25 cellular contexts compared by ENCODE assay signal in the genomic region with DNA sequence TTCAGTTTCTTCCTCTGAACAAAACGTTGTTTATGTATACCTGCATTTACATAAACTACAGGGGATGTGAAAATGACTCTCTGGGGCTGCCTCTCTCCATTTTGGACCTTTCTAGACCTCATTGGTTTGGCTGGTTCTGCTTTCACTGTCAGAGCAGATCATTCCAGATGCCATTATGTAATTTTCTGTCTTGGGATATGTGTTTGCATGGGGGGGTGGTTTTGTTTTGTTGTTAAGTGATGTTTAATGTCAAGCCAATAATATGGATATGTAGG.
DNase-seq lines count a peak whose midpoint lies in the region; ATAC-seq and TF ChIP-seq lines count a peak whose summit lies in the region.
"Had no signal": no experiment of that assay in that cellular context is flagged by ENCODE, and none has a peak within 500 bp of the region (broad histone marks: within the 10 kb centered on the region; RNA-seq: fewer than 3 reads in every experiment).

No MANE protein-coding gene starts in this region.

- H3K36me3 ChIP-seq in left ventricle myocardium inferior, result no peaks in the 10 kb centered on the region
- H3K36me3 ChIP-seq in uterus, result no peaks in the 10 kb centered on the region
- H3K36me3 ChIP-seq: esophagus muscularis mucosa, gastroesophageal sphincter, lower lobe of right lung, neural progenitor cell, vagina had no signal

- TF ChIP-seq POLR2A in uterus (IDR thresholded peaks at IDR 0.05), result no peak

- H3K4me1 Mint-ChIP-seq in T-helper 17 cell, result peaks cover 41% of the 10 kb centered on the region
- H3K4me1 Mint-ChIP-seq in activated CD4-positive, alpha-beta T cell treated with anti-CD3 and anti-CD28 coated beads, Interleukin-2, amount 10 ng/mL, durations not matched to agents 24 days and 14 days, result peaks cover 46% of the 10 kb centered on the region

- ATAC-seq in HG02870 (IDR thresholded peaks at IDR 0.05; ENCODE audit: unreplicated experiment) (peak; percentile 51), T-helper 17 cell (no peak), HG03175 (IDR thresholded peaks at IDR 0.05; ENCODE audit: unreplicated experiment) (no peak)
- ATAC-seq: gastroesophageal sphincter, lower lobe of right lung had no signal

- H3K27ac Mint-ChIP-seq in T-helper 17 cell, result peak overlapping the region; percentile 82
- no peak overlapping the region for H3K27ac Mint-ChIP-seq in activated CD4-positive, alpha-beta T cell treated with anti-CD3 and anti-CD28 coated beads, Interleukin-2, amount 10 ng/mL, durations not matched to agents 24 days and 14 days
- H3K27ac Mint-ChIP-seq: neural progenitor cell, progenitor cell of endocrine pancreas had no signal

- no peaks in the 10 kb centered on the region for H3K9me3 Mint-ChIP-seq in activated CD4-positive, alpha-beta T cell treated with anti-CD3 and anti-CD28 coated beads, Interleukin-2, amount 10 ng/mL, durations not matched to agents 24 days and 14 days
- H3K9me3 Mint-ChIP-seq: neural progenitor cell had no signal

- H3K27me3 Mint-ChIP-seq in T-helper 17 cell, result no peaks in the 10 kb centered on the region
- H3K27me3 Mint-ChIP-seq in activated CD4-positive, alpha-beta T cell treated with anti-CD3 and anti-CD28 coated beads, Interleukin-2, amount 10 ng/mL, durations not matched to agents 24 days and 14 days, result peaks cover 2% of the 10 kb centered on the region
- H3K27me3 Mint-ChIP-seq: progenitor cell of endocrine pancreas had no signal

- no peaks in the 10 kb centered on the region for H3K27me3 ChIP-seq in left ventricle myocardium inferior (ENCODE audit: low read depth)
- H3K27me3 ChIP-seq in uterus, result no peaks in the 10 kb centered on the region
- H3K27me3 ChIP-seq: body of pancreas, esophagus muscularis mucosa, gastroesophageal sphincter, neural progenitor cell, testis, vagina had no signal

- H3K4me3 ChIP-seq in left ventricle myocardium inferior (no peak overlapping the region), uterus (no peak overlapping the region)
- H3K4me3 ChIP-seq: body of pancreas, esophagus muscularis mucosa, gastroesophageal sphincter, GM23248, lower lobe of right lung, neural progenitor cell, testis, vagina had no signal

- H3K9me3 ChIP-seq in left ventricle myocardium inferior (replicated peaks) (no peaks in the 10 kb centered on the region), T-helper 17 cell (ENCODE audit: control insufficient read depth, low read length, poor library complexity, severe bottlenecking) (no peaks in the 10 kb centered on the region), uterus (no peaks in the 10 kb centered on the region)
- H3K9me3 ChIP-seq: body of pancreas, esophagus muscularis mucosa, gastroesophageal sphincter, lower lobe of right lung, testis, vagina had no signal

- H3K4me1 ChIP-seq in left ventricle myocardium inferior, result peaks cover 18% of the 10 kb centered on the region
- peaks cover 0 to 15% of the 10 kb centered on the region in 2 donors for H3K4me1 ChIP-seq in uterus
- H3K4me1 ChIP-seq: lower lobe of right lung, testis had no signal

- DNase-seq in left ventricle myocardium inferior (no peak), cardiac septum (ENCODE audit: low spot score) (no peak), T-helper 17 cell (no peak), uterus (no peak), COLO829 (ENCODE audit: low spot score) (no peak)
- DNase-seq in activated CD4-positive, alpha-beta T cell treated with anti-CD3 and anti-CD28 coated beads, Interleukin-2, amount 10 ng/mL, durations not matched to agents 24 days and 14 days, result no peak
- DNase-seq: Calu3; effector memory CD4-positive, alpha-beta T cell; EL; GM23248; islet precursor cell; lower lobe of right lung; NCI-H1105 treated with DMSO at 0.1 percent for 48 hours; NCI-H2081; NCI-H446; SHP77; testis had no signal

- H3K4me3 Mint-ChIP-seq in T-helper 17 cell, result peak overlapping the region; percentile 52
- no peak overlapping the region for H3K4me3 Mint-ChIP-seq in activated CD4-positive, alpha-beta T cell treated with anti-CD3 and anti-CD28 coated beads, Interleukin-2, amount 10 ng/mL, durations not matched to agents 24 days and 14 days
- H3K4me3 Mint-ChIP-seq: neural progenitor cell had no signal

- peaks cover 2% of the 10 kb centered on the region for H3K36me3 Mint-ChIP-seq in T-helper 17 cell (ENCODE audit: low read depth)
- peaks cover 28% of the 10 kb centered on the region for H3K36me3 Mint-ChIP-seq in activated CD4-positive, alpha-beta T cell treated with anti-CD3 and anti-CD28 coated beads, Interleukin-2, amount 10 ng/mL, durations not matched to agents 24 days and 14 days (ENCODE audit: low read depth)

- intact Hi-C loops in left ventricle myocardium inferior (cut with micrococcal nuclease) (no loop called here), cardiac septum (cut with DNase I) (no loop called here), uterus (cut with DNase I; ENCODE audit: low total_unique reads) (no loop called here)
- intact Hi-C loops in activated CD4-positive, alpha-beta T cell treated with anti-CD3 and anti-CD28 coated beads, Interleukin-2, amount 10 ng/mL, durations not matched to agents 24 days and 14 days (cut with micrococcal nuclease), result loop anchor here (1.0 to 10.0 kb wide), 3 partner anchors 9 to 1576 kb away; a partner anchor contains a TSS

- no peak for TF ChIP-seq CTCF in left ventricle myocardium inferior (IDR thresholded peaks at IDR 0.05; ENCODE audit: borderline replicate concordance)
- no peak for TF ChIP-seq CTCF in uterus (IDR thresholded peaks at IDR 0.05)

- peak overlapping the region; percentile 16 for H3K27ac ChIP-seq in left ventricle myocardium inferior (replicated peaks)
- H3K27ac ChIP-seq in uterus, result peak overlapping the region; percentile 26 to 67
- H3K27ac ChIP-seq: esophagus muscularis mucosa, gastroesophageal sphincter, GM23248, lower lobe of right lung, neural progenitor cell, testis, vagina had no signal
